23 cellular contexts compared by ENCODE assay signal in the genomic region with DNA sequence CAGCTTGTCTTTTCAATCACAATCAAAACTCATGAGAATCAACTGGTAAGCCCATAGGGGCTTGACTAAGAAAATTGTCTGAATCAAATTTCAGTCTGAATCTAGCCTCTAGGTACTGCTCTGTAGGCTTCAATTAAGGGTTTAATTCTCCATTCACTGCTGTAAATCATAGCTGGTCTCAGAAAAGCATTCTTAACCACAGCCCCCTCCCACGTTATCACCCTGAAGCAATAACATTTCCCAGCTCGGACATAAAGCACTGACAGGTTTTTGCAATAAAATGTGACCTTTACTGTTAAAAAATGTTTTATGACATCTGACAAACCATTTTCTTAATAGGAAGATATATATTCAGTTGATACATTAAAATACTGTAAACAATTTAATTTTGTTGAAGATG. TPM values are rescaled to one million over a fixed set of nuclear protein-coding genes. Genes with fewer than 3 reads are reported as not detected.
"Had no signal": no experiment of that assay in that cellular context is flagged by ENCODE, and none has a peak within 500 bp of the region (broad histone marks: within the 10 kb centered on the region; RNA-seq: fewer than 3 reads in every experiment).

No MANE protein-coding gene starts in this region.

- H3K9ac ChIP-seq: KMS-11 had no signal

- H3K4me3 ChIP-seq: K562, SJSA1 had no signal

- H3K27me3 ChIP-seq: SJSA1 had no signal

- H3K36me3 Mint-ChIP-seq: IgD-negative memory B cell had no signal

- H3K4me3 Mint-ChIP-seq: IgD-negative memory B cell had no signal

- ATAC-seq: K562 had no signal

- H3K4me1 ChIP-seq: SJSA1 had no signal

- DNase-seq: Kasumi-1, MM.1S, NCI-H1092 treated with DMSO at 0.1 percent for 48 hours, NCI-H1436, NCI-H187, NCI-H2029, NCI-H2081 treated with DMSO at 0.1 percent for 48 hours, NCI-H2227 treated with DMSO at 0.1 percent for 48 hours, NCI-H524, NCI-H526 treated with DMSO at 0.1 percent for 48 hours, NCI-H774, Right ventricle myocardium superior, RPMI8226, SIG-M5 had no signal

- H3K9me3 ChIP-seq: SJSA1 had no signal

- H3K4me2 ChIP-seq: KMS-11 had no signal

- H3K27ac Mint-ChIP-seq: IgD-negative memory B cell had no signal

- H3K27ac ChIP-seq: HL-60, KMS-11, SJSA1 had no signal

- H3K4me1 Mint-ChIP-seq: IgD-negative memory B cell had no signal

- H3K27me3 Mint-ChIP-seq: IgD-negative memory B cell had no signal

- H3K36me3 ChIP-seq: SJSA1 had no signal

- FAIRE-seq: HTR-8/SVneo, K562, RCC 7860 had no signal

RNA-seq across cellular contexts. Expression of a gene that starts 55.0 kb away (rescaled TPM):
- total RNA-seq: K562; M059J; T-helper 1 cell treated with Interleukin-12 subunit alpha and Interleukin-12 subunit beta and Interleukin-4 antibody, amounts not matched to agents 30 ng/mL and 1 ng/mL, for 36 hours had no signal
- polyA plus RNA-seq: IgD-negative memory B cell, K562 had no signal
